Comparison of ENCODE assay signal across 21 cellular contexts in the genomic region with DNA sequence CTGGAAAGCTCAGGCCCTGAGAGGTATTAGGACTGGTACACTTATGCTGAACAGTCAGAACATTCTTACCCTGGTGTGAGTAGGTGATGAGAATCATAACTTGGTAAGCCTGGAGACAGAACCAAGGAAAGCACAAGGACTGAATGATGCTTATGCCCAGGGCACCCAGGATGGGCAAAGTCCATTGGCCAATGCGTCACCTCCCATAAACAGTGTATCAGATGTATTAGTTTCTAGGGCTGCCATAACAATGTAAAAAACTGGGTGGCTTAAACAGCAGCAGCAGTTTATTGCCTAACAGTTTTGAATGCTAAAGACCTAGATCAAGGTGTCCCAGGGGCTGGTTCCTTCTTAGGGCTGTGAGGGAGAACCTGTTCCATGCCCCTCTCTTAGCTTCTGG.
DNase-seq lines count a peak whose midpoint lies in the region; TF ChIP-seq lines count a peak whose summit lies in the region.
"Had no signal": no experiment of that assay in that cellular context is flagged by ENCODE, and none has a peak within 500 bp of the region (broad histone marks: within the 10 kb centered on the region; RNA-seq: fewer than 3 reads in every experiment).

No MANE protein-coding gene starts in this region.

- TF ChIP-seq CTCF in OCI-LY7 (conservative IDR thresholded peaks at IDR 0.05; ENCODE audit: low read length) (no peak), hepatocyte (IDR thresholded peaks at IDR 0.05; ENCODE audit: poor library complexity) (no peak), lower leg skin (IDR thresholded peaks at IDR 0.05) (no peak), chondrocyte (IDR thresholded peaks at IDR 0.05) (no peak)

- POLR2A ChIA-PET in OCI-LY7 (lab: Charles Lee) = interaction anchor here (0.6 to 1.8 kb wide), 2 partner anchors 13 to 372 kb away, joined by 4 to 5 read pairs; no protein-coding TSS in a partner anchor

- H2AFZ ChIP-seq in OCI-LY7 (ENCODE audit: low read length) (peak overlapping the region; percentile 76; the same call in 1 of the 2 replicates), hepatocyte (no peak overlapping the region)

- H3K27me3 ChIP-seq in hepatocyte = no peaks in the 10 kb centered on the region

- H3K4me1 ChIP-seq in OCI-LY7 (ENCODE audit: insufficient read depth, low read length, poor library complexity, severe bottlenecking) = peaks cover 32% of the 10 kb centered on the region
- no peaks in the 10 kb centered on the region for H3K4me1 ChIP-seq in hepatocyte (ENCODE audit: insufficient read depth)

- H3K9me2 ChIP-seq in OCI-LY7 (ENCODE audit: insufficient read depth, low read length) = no peaks in the 10 kb centered on the region
- no peaks in the 10 kb centered on the region for H3K9me2 ChIP-seq in hepatocyte (replicated peaks; ENCODE audit: insufficient read depth)

- no peak for TF ChIP-seq POLR2A in lower leg skin (IDR thresholded peaks at IDR 0.05)

- peaks cover 6% of the 10 kb centered on the region for H3K9me3 Mint-ChIP-seq in chondrocyte (ENCODE audit: low read depth)
- H3K9me3 Mint-ChIP-seq: CD8-positive, alpha-beta T cell had no signal

- H3K79me2 ChIP-seq in OCI-LY7 (ENCODE audit: insufficient read depth, low read depth, low read length) (no peaks in the 10 kb centered on the region), hepatocyte (no peaks in the 10 kb centered on the region)

- H3K27ac Mint-ChIP-seq in chondrocyte (ENCODE audit: unreplicated experiment) = no peak overlapping the region
- H3K27ac Mint-ChIP-seq: B cell; CD8-positive, alpha-beta T cell had no signal

- intact Hi-C loops in OCI-LY7 (cut with micrococcal nuclease; ENCODE audit: unreplicated experiment) = no loop called here
- intact Hi-C loops in lower leg skin (cut with DNase I; ENCODE audit: low total_unique reads) = loop anchor here (10.0 kb wide), 1 partner anchor 469 kb away; no protein-coding TSS in a partner anchor

- WGBS in hepatocyte (ENCODE audit: low lambda C conversion rate, missing lambda C conversion rate) = 90% methylated on average over 1 of the region's 1 CpG
- 95 to 100% methylated on average over 1 of the region's 1 CpG for WGBS in lower leg skin, 2 donors

- no peaks in the 10 kb centered on the region for H3K36me3 Mint-ChIP-seq in chondrocyte (ENCODE audit: low read depth)
- H3K36me3 Mint-ChIP-seq: CD8-positive, alpha-beta T cell had no signal

- H3K36me3 ChIP-seq in OCI-LY7 (ENCODE audit: insufficient read depth, low read length) = no peaks in the 10 kb centered on the region
- H3K36me3 ChIP-seq in hepatocyte (replicated peaks; ENCODE audit: insufficient read depth, low read depth) = no peaks in the 10 kb centered on the region

- H3K27me3 Mint-ChIP-seq in chondrocyte (ENCODE audit: low read depth) = peaks cover 42% of the 10 kb centered on the region

- H3K27ac ChIP-seq in OCI-LY7 (ENCODE audit: low read depth, low read length, poor library complexity, severe bottlenecking) (no peak overlapping the region), hepatocyte (no peak overlapping the region)
- H3K27ac ChIP-seq: 22Rv1, C4-2B, HL-60, SK-N-MC had no signal

- H3K4me2 ChIP-seq in OCI-LY7 (ENCODE audit: low read length) = no peak overlapping the region
- H3K4me2 ChIP-seq in hepatocyte = no peak overlapping the region

- H4K20me1 ChIP-seq in OCI-LY7 (ENCODE audit: insufficient read depth, low read length) = no peaks in the 10 kb centered on the region
- no peaks in the 10 kb centered on the region for H4K20me1 ChIP-seq in hepatocyte (ENCODE audit: insufficient read depth, poor library complexity, severe bottlenecking)

- BruUV-seq in OCI-LY7 (replicated peaks; lab: Mats Ljungman, UMichigan) = no TSS peak

- H3K9me3 ChIP-seq in OCI-LY7 (ENCODE audit: low read length) (no peaks in the 10 kb centered on the region), hepatocyte (ENCODE audit: low read depth) (no peaks in the 10 kb centered on the region)

- CTCF ChIA-PET in OCI-LY7 (lab: Charles Lee; ENCODE audit: unreplicated experiment) = interaction anchor here (1.2 kb wide), 1 partner anchor 466 kb away, joined by 3 read pairs; no protein-coding TSS in a partner anchor

- DNase-seq in DMS53 (lab: John Stamatoyannopoulos, UW) (peak; percentile 8), DMS53 treated with DMSO at 0.1 percent for 48 hours (lab: John Stamatoyannopoulos, UW; ENCODE audit: unreplicated experiment) (no peak), OCI-LY7 (ENCODE audit: low spot score) (no peak), hepatocyte (ENCODE audit: low spot score) (peak; percentile 20), lower leg skin (ENCODE audit: low spot score in 2 of 2) (no peak), chondrocyte (ENCODE audit: low spot score) (no peak), NCI-H82 (lab: John Stamatoyannopoulos, UW) (no peak)
- DNase-seq: GOT3, MV-4-11, NCI-H1105, NCI-H1436 treated with DMSO at 0.1 percent for 48 hours, NCI-H187 treated with DMSO at 0.1 percent for 48 hours, NCI-H2107, NCI-H446, SIG-M5 had no signal

- no peak overlapping the region for H3K4me3 Mint-ChIP-seq in chondrocyte (ENCODE audit: unreplicated experiment)
- H3K4me3 Mint-ChIP-seq: B cell; CD8-positive, alpha-beta T cell had no signal

- no peaks in the 10 kb centered on the region for H3K4me1 Mint-ChIP-seq in chondrocyte (ENCODE audit: low read depth)

- no peak overlapping the region for H3K4me3 ChIP-seq in OCI-LY7 (ENCODE audit: low read depth, low read length, poor library complexity, severe bottlenecking)
- H3K4me3 ChIP-seq in hepatocyte = no peak overlapping the region
- H3K4me3 ChIP-seq in lower leg skin (ENCODE audit: low read depth, poor library complexity, severe bottlenecking) = no peak overlapping the region
- H3K4me3 ChIP-seq: SK-N-MC had no signal

Comparison
In these comparisons a context has a peak if more than half of its experiments do, and no peak if none do; other contexts are left out.
1. DNase-seq: peak in DMS53 (single experiment) and hepatocyte (single experiment); none in DMS53 treated with DMSO at 0.1 percent for 48 hours (single experiment), OCI-LY7 (single experiment), lower leg skin (0 of 2), chondrocyte (single experiment) and NCI-H82 (single experiment).